Comparison of ENCODE assay signal across 1 cellular context in the genomic region with DNA sequence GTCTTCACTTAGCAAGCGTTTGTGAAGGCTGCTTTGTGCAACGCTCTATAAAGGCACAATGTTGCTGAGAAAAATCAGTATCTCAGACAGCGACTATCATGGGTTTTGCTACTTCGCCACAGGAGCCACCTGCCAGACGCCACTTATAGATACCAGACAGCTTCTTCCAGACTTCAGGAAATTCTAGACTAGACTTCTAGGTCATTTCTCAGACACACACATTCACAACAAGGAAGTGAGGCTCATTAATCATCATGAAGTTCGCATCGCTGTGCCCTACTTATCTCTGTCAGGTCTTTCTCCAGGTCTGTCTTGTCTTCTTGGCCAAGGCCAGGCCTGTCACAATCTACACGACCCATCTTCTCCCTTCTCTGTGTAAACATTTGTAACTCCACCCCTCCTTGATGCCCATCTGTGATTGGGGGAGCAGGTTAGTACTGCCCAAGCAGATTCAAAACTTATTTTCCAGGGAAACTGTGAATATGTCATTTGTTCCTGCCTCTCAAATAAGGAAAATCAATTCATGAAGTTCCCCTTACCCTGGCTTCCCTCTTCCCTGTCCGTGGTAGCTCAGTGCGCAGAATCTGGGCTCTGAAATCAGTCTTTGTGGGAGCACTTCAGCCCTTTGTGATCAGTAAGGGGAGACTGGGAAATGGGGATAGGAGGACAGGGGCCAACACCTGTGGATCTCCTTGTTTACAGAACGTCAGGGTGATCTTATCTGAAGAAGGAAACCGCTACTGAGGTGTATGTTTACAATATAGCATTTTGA.
TF ChIP-seq lines count a peak whose summit lies in the region.

No MANE protein-coding gene starts in this region.

TF ChIP-seq in K562, 482 proteins besides CTCF, POLR2A, EP300 and RAD21 (continued from another document and continues in another):
- TF ChIP-seq, protein P1, sequence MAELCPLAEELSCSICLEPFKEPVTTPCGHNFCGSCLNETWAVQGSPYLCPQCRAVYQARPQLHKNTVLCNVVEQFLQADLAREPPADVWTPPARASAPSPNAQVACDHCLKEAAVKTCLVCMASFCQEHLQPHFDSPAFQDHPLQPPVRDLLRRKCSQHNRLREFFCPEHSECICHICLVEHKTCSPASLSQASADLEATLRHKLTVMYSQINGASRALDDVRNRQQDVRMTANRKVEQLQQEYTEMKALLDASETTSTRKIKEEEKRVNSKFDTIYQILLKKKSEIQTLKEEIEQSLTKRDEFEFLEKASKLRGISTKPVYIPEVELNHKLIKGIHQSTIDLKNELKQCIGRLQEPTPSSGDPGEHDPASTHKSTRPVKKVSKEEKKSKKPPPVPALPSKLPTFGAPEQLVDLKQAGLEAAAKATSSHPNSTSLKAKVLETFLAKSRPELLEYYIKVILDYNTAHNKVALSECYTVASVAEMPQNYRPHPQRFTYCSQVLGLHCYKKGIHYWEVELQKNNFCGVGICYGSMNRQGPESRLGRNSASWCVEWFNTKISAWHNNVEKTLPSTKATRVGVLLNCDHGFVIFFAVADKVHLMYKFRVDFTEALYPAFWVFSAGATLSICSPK (IDR thresholded peaks at IDR 0.05; ENCODE audit: borderline replicate concordance), result no peak
- no peak for TF ChIP-seq COPS2 (conservative IDR thresholded peaks at IDR 0.05)
- TF ChIP-seq ZNF699 (CRISPR knock-in tag; IDR thresholded peaks at IDR 0.05; ENCODE audit: insufficient replicate concordance), result no peak
- TF ChIP-seq POU5F1 (IDR thresholded peaks at IDR 0.05; ENCODE audit: borderline replicate concordance, low read depth, low read length, partially characterized antibody), result no peak
- TF ChIP-seq ZNF174 (CRISPR knock-in tag; IDR thresholded peaks at IDR 0.05), result no peak
- peak; percentile 70 for TF ChIP-seq CBFA2T2 (conservative IDR thresholded peaks at IDR 0.05)
- no peak for TF ChIP-seq GTF2A2 (tag; IDR thresholded peaks at IDR 0.05)
- TF ChIP-seq, protein P2, sequence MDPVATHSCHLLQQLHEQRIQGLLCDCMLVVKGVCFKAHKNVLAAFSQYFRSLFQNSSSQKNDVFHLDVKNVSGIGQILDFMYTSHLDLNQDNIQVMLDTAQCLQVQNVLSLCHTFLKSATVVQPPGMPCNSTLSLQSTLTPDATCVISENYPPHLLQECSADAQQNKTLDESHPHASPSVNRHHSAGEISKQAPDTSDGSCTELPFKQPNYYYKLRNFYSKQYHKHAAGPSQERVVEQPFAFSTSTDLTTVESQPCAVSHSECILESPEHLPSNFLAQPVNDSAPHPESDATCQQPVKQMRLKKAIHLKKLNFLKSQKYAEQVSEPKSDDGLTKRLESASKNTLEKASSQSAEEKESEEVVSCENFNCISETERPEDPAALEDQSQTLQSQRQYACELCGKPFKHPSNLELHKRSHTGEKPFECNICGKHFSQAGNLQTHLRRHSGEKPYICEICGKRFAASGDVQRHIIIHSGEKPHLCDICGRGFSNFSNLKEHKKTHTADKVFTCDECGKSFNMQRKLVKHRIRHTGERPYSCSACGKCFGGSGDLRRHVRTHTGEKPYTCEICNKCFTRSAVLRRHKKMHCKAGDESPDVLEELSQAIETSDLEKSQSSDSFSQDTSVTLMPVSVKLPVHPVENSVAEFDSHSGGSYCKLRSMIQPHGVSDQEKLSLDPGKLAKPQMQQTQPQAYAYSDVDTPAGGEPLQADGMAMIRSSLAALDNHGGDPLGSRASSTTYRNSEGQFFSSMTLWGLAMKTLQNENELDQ (CRISPR knock-in tag; IDR thresholded peaks at IDR 0.05; ENCODE audit: borderline replicate concordance), result no peak
- TF ChIP-seq, protein P3, sequence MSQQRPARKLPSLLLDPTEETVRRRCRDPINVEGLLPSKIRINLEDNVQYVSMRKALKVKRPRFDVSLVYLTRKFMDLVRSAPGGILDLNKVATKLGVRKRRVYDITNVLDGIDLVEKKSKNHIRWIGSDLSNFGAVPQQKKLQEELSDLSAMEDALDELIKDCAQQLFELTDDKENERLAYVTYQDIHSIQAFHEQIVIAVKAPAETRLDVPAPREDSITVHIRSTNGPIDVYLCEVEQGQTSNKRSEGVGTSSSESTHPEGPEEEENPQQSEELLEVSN (IDR thresholded peaks at IDR 0.05; ENCODE audit: borderline replicate concordance in 1 of 2, extremely low read depth in 1 of 2, insufficient read depth in 1 of 2, insufficient read length in 1 of 2, low read depth in 1 of 2, low read length in 1 of 2, poor library complexity in 1 of 2, severe bottlenecking in 1 of 2), result no peak
- no peak for TF ChIP-seq PHB (CRISPR knock-in tag; IDR thresholded peaks at IDR 0.05)
- TF ChIP-seq, protein P4, sequence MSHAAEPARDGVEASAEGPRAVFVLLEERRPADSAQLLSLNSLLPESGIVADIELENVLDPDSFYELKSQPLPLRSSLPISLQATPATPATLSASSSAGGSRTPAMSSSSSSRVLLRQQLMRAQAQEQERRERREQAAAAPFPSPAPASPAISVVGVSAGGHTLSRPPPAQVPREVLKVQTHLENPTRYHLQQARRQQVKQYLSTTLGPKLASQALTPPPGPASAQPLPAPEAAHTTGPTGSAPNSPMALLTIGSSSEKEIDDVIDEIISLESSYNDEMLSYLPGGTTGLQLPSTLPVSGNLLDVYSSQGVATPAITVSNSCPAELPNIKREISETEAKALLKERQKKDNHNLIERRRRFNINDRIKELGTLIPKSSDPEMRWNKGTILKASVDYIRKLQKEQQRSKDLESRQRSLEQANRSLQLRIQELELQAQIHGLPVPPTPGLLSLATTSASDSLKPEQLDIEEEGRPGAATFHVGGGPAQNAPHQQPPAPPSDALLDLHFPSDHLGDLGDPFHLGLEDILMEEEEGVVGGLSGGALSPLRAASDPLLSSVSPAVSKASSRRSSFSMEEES (CRISPR knock-in tag; IDR thresholded peaks at IDR 0.05), result no peak
- no peak for TF ChIP-seq ZNF197 (CRISPR knock-in tag; IDR thresholded peaks at IDR 0.05; ENCODE audit: low read depth)
- no peak for TF ChIP-seq MAFF (IDR thresholded peaks at IDR 0.05; ENCODE audit: low read length)
- TF ChIP-seq ZNF121 (CRISPR knock-in tag; conservative IDR thresholded peaks at IDR 0.05), result no peak
- no peak for TF ChIP-seq KDM5B (IDR thresholded peaks at IDR 0.05; ENCODE audit: insufficient replicate concordance, low read depth, low read length)
- no peak for TF ChIP-seq CHD2 (IDR thresholded peaks at IDR 0.05; ENCODE audit: low read depth, low read length)
- TF ChIP-seq CBX5 (IDR thresholded peaks at IDR 0.05; ENCODE audit: borderline replicate concordance, low read depth), result no peak
- no peak for TF ChIP-seq EHMT2 (IDR thresholded peaks at IDR 0.05)
- no peak for TF ChIP-seq ASH1L (IDR thresholded peaks at IDR 0.05; ENCODE audit: borderline replicate concordance, low read depth, partially characterized antibody)
- peak; percentile 72 for TF ChIP-seq GATA2 (CRISPR knock-in tag; IDR thresholded peaks at IDR 0.05)
- TF ChIP-seq, protein P5, sequence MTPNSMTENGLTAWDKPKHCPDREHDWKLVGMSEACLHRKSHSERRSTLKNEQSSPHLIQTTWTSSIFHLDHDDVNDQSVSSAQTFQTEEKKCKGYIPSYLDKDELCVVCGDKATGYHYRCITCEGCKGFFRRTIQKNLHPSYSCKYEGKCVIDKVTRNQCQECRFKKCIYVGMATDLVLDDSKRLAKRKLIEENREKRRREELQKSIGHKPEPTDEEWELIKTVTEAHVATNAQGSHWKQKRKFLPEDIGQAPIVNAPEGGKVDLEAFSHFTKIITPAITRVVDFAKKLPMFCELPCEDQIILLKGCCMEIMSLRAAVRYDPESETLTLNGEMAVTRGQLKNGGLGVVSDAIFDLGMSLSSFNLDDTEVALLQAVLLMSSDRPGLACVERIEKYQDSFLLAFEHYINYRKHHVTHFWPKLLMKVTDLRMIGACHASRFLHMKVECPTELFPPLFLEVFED (CRISPR knock-in tag; conservative IDR thresholded peaks at IDR 0.05), result no peak
- peak; percentile 28; the same call in 1 of the 2 replicates for TF ChIP-seq SMARCC2 (IDR thresholded peaks at IDR 0.05; ENCODE audit: low read depth)
- peak; percentile 44; the same call in 1 of the 2 replicates for TF ChIP-seq CREM (IDR thresholded peaks at IDR 0.05; ENCODE audit: low read depth)
- TF ChIP-seq CHD1 (IDR thresholded peaks at IDR 0.05; ENCODE audit: low read length), result no peak
- TF ChIP-seq ATF1 (CRISPR knock-in tag; IDR thresholded peaks at IDR 0.05), result no peak
- peak; percentile 23; the same call in 1 of the 2 replicates for TF ChIP-seq ATF1 (tag; IDR thresholded peaks at IDR 0.05)
- TF ChIP-seq, protein P6, sequence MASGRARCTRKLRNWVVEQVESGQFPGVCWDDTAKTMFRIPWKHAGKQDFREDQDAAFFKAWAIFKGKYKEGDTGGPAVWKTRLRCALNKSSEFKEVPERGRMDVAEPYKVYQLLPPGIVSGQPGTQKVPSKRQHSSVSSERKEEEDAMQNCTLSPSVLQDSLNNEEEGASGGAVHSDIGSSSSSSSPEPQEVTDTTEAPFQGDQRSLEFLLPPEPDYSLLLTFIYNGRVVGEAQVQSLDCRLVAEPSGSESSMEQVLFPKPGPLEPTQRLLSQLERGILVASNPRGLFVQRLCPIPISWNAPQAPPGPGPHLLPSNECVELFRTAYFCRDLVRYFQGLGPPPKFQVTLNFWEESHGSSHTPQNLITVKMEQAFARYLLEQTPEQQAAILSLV (tag; IDR thresholded peaks at IDR 0.05), result no peak
- no peak for TF ChIP-seq PTTG1 (tag; IDR thresholded peaks at IDR 0.05; ENCODE audit: low read depth)
- TF ChIP-seq PHB2 (IDR thresholded peaks at IDR 0.05; ENCODE audit: low read depth), result no peak
- TF ChIP-seq MBD2 (IDR thresholded peaks at IDR 0.05; ENCODE audit: borderline replicate concordance, low read depth), result no peak
- TF ChIP-seq RBBP5 (IDR thresholded peaks at IDR 0.05; ENCODE audit: borderline replicate concordance, insufficient read depth, low read length, poor library complexity, severe bottlenecking), result no peak
- TF ChIP-seq, protein P7, sequence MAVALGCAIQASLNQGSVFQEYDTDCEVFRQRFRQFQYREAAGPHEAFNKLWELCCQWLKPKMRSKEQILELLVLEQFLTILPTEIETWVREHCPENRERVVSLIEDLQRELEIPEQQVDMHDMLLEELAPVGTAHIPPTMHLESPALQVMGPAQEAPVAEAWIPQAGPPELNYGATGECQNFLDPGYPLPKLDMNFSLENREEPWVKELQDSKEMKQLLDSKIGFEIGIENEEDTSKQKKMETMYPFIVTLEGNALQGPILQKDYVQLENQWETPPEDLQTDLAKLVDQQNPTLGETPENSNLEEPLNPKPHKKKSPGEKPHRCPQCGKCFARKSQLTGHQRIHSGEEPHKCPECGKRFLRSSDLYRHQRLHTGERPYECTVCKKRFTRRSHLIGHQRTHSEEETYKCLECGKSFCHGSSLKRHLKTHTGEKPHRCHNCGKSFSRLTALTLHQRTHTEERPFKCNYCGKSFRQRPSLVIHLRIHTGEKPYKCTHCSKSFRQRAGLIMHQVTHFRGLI (CRISPR knock-in tag; IDR thresholded peaks at IDR 0.05), result no peak
- TF ChIP-seq CTBP1 (IDR thresholded peaks at IDR 0.05; ENCODE audit: borderline replicate concordance), result peak; percentile 97
- TF ChIP-seq HNRNPH1 (optimal IDR thresholded peaks at IDR 0.05; ENCODE audit: low read depth, low read length), result no peak
- TF ChIP-seq, protein P8, sequence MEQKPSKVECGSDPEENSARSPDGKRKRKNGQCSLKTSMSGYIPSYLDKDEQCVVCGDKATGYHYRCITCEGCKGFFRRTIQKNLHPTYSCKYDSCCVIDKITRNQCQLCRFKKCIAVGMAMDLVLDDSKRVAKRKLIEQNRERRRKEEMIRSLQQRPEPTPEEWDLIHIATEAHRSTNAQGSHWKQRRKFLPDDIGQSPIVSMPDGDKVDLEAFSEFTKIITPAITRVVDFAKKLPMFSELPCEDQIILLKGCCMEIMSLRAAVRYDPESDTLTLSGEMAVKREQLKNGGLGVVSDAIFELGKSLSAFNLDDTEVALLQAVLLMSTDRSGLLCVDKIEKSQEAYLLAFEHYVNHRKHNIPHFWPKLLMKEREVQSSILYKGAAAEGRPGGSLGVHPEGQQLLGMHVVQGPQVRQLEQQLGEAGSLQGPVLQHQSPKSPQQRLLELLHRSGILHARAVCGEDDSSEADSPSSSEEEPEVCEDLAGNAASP (IDR thresholded peaks at IDR 0.05), result no peak
- TF ChIP-seq NELFE (IDR thresholded peaks at IDR 0.05; ENCODE audit: insufficient read depth, insufficient read length), result no peak
- TF ChIP-seq SMAD4 (CRISPR knock-in tag; conservative IDR thresholded peaks at IDR 0.05), result peak; percentile 99
- TF ChIP-seq SRSF1 (IDR thresholded peaks at IDR 0.05; ENCODE audit: low read depth, low read length), result no peak
- 0 out of 4 replicates have a peak, but pooled peaks of 1 of the 2 experiments have one; percentile 45 for TF ChIP-seq TRIM24 (IDR thresholded peaks at IDR 0.05)
- TF ChIP-seq SAFB2 (IDR thresholded peaks at IDR 0.05; ENCODE audit: borderline replicate concordance, low read depth, low read length, severe bottlenecking), result no peak
- TF ChIP-seq, protein P9, sequence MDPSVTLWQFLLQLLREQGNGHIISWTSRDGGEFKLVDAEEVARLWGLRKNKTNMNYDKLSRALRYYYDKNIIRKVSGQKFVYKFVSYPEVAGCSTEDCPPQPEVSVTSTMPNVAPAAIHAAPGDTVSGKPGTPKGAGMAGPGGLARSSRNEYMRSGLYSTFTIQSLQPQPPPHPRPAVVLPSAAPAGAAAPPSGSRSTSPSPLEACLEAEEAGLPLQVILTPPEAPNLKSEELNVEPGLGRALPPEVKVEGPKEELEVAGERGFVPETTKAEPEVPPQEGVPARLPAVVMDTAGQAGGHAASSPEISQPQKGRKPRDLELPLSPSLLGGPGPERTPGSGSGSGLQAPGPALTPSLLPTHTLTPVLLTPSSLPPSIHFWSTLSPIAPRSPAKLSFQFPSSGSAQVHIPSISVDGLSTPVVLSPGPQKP (CRISPR knock-in tag; IDR thresholded peaks at IDR 0.05), result no peak
- TF ChIP-seq RNF2 (IDR thresholded peaks at IDR 0.05), result no peak
- no peak for TF ChIP-seq SP2 (IDR thresholded peaks at IDR 0.05; ENCODE audit: extremely low read depth, low read depth, low read length, poor library complexity, severe bottlenecking)
- TF ChIP-seq NUFIP1 (IDR thresholded peaks at IDR 0.05; ENCODE audit: partially characterized antibody), result no peak
- peak in 1 of 2 experiments; percentile 85; a peak in 2 of 4 replicates for TF ChIP-seq RCOR1 (IDR thresholded peaks at IDR 0.05; ENCODE audit: borderline replicate concordance in 1 of 2, low read depth in 2 of 2, low read length in 2 of 2)
- TF ChIP-seq, protein P10, sequence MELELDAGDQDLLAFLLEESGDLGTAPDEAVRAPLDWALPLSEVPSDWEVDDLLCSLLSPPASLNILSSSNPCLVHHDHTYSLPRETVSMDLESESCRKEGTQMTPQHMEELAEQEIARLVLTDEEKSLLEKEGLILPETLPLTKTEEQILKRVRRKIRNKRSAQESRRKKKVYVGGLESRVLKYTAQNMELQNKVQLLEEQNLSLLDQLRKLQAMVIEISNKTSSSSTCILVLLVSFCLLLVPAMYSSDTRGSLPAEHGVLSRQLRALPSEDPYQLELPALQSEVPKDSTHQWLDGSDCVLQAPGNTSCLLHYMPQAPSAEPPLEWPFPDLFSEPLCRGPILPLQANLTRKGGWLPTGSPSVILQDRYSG (tag; conservative IDR thresholded peaks at IDR 0.05; ENCODE audit: low read depth), result no peak
- peak; percentile 29; the same call in 1 of the 2 replicates for TF ChIP-seq PML (IDR thresholded peaks at IDR 0.05; ENCODE audit: low read length)
- TF ChIP-seq, protein P11, sequence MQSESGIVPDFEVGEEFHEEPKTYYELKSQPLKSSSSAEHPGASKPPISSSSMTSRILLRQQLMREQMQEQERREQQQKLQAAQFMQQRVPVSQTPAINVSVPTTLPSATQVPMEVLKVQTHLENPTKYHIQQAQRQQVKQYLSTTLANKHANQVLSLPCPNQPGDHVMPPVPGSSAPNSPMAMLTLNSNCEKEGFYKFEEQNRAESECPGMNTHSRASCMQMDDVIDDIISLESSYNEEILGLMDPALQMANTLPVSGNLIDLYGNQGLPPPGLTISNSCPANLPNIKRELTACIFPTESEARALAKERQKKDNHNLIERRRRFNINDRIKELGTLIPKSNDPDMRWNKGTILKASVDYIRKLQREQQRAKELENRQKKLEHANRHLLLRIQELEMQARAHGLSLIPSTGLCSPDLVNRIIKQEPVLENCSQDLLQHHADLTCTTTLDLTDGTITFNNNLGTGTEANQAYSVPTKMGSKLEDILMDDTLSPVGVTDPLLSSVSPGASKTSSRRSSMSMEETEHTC (IDR thresholded peaks at IDR 0.05), result no peak
